In the genomic region with DNA sequence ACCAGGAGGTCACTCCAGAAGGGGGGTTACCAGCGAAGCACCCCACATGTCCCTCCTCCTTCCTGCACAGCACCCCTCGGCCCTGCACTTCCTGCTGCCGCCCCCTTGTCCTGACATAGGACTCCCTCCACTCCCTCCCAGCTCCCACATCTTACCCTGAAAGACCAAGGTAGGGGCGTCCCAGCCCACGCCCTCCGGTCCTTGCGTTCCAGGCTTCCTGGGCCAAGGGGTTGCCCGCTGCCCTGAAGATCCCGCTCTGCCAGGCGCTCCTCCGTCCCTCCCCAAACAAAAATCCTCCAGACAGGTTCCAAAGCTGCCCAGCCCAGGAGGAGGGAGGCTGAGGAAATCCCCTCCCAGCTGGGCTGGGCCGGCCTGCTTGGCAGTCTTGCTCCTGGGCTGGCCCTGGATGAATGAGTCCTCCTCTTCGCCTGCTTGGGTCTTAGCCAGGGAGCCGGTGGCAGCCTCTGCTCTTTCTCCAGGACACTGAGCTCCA, we compare ENCODE assay signal across 1 cellular context.
TF ChIP-seq lines count a peak whose summit lies in the region.

A gene with protein sequence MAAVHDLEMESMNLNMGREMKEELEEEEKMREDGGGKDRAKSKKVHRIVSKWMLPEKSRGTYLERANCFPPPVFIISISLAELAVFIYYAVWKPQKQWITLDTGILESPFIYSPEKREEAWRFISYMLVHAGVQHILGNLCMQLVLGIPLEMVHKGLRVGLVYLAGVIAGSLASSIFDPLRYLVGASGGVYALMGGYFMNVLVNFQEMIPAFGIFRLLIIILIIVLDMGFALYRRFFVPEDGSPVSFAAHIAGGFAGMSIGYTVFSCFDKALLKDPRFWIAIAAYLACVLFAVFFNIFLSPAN (minus strand): TSS at position 304 of the 493 bp plus-strand sequence. CDS start 22,618 bp downstream, outside the sequence.

TF ChIP-seq in endothelial cell of umbilical vein, 7 proteins besides CTCF, POLR2A, EP300 and RAD21:
- TF ChIP-seq POLR2AphosphoS5 (IDR thresholded peaks at IDR 0.05; ENCODE audit: insufficient read depth, low read depth, low read length) (no peak), EZH2 (IDR thresholded peaks at IDR 0.05; ENCODE audit: borderline replicate concordance, low read depth, low read length, severe bottlenecking) (no peak), JUN (IDR thresholded peaks at IDR 0.05; ENCODE audit: borderline replicate concordance, insufficient read depth, insufficient read length, low read depth) (no peak), FOS (IDR thresholded peaks at IDR 0.05; ENCODE audit: borderline replicate concordance, insufficient read depth, low read length) (no peak), GATA2 (IDR thresholded peaks at IDR 0.05; ENCODE audit: insufficient read depth, insufficient read length, low read depth, low read length) (no peak)
TF ChIP-seq in endothelial cell of umbilical vein: peak in this region for 0.
